12 cellular contexts compared by ENCODE assay signal in the genomic region with DNA sequence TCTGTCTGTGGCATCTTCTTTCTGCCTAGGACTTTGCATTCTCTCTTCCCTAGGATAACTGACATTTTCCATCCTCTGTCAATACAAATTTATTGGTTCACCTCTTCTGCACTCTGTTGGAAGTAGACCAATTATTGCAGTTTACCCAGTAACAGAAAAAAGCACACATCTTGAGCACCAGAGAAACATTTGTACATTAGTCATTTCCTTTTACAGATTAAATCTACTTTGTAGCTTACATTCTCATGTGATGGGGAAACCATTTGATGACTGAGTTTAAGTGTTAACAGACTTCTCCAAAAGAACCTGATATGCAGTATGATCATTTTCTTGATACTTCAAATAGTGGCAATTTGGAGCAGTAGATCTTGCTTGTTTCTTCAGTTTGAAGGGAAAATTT.
A peak's percentile ranks its signal among the peaks of the same experiment; 100 is the strongest.
DNase-seq lines count a peak whose midpoint lies in the region; ATAC-seq and TF ChIP-seq lines count a peak whose summit lies in the region.
"Had no signal": no experiment of that assay in that cellular context is flagged by ENCODE, and none has a peak within 500 bp of the region (broad histone marks: within the 10 kb centered on the region; RNA-seq: fewer than 3 reads in every experiment).

No MANE protein-coding gene starts in this region.

- H3K4me3 Mint-ChIP-seq in activated T-cell treated with anti-CD3 and anti-CD28 coated beads, Interleukin-2, amount 50 U/mL, for 24 hours: no peak overlapping the region

- H3K27me3 ChIP-seq in brain microvascular endothelial cell (replicated peaks): no peaks in the 10 kb centered on the region
- H3K27me3 ChIP-seq: colonic mucosa, esophagus squamous epithelium had no signal

- H3K27me3 Mint-ChIP-seq in activated T-cell treated with anti-CD3 and anti-CD28 coated beads, Interleukin-2, amount 50 U/mL, for 24 hours: no peaks in the 10 kb centered on the region

- no peaks in the 10 kb centered on the region for H3K36me3 Mint-ChIP-seq in activated T-cell treated with anti-CD3 and anti-CD28 coated beads, Interleukin-2, amount 50 U/mL, for 24 hours (ENCODE audit: low read depth)

- no peak overlapping the region for H3K4me3 ChIP-seq in brain microvascular endothelial cell (ENCODE audit: low read depth, low read length)
- H3K4me3 ChIP-seq: colonic mucosa had no signal

- no peak overlapping the region for H3K27ac ChIP-seq in brain microvascular endothelial cell
- H3K27ac ChIP-seq: colonic mucosa had no signal

- DNase-seq in Kasumi-1 (lab: John Stamatoyannopoulos, UW) (peak; percentile 38 to 59), brain microvascular endothelial cell (peak; percentile 7), non-pigmented ciliary epithelial cell (ENCODE audit: low read depth) (peak; percentile 23), left colon (no peak), NCI-H2171 (lab: John Stamatoyannopoulos, UW) (no peak)
- no peak for DNase-seq in activated T-cell treated with anti-CD3 and anti-CD28 coated beads, Interleukin-2, amount 50 U/mL, for 24 hours
- DNase-seq: colonic mucosa, esophagus squamous epithelium, NCI-H1105, NCI-H226, small intestine had no signal

- peaks cover 5% of the 10 kb centered on the region for H3K4me1 Mint-ChIP-seq in activated T-cell treated with anti-CD3 and anti-CD28 coated beads, Interleukin-2, amount 50 U/mL, for 24 hours (ENCODE audit: low read depth)

- intact Hi-C loops in left colon (cut with DNase I, micrococcal nuclease): no loop called here

- TF ChIP-seq CTCF in brain microvascular endothelial cell (IDR thresholded peaks at IDR 0.05; ENCODE audit: low read depth, low read length, missing control alignments): no peak

- H3K9me3 Mint-ChIP-seq in activated T-cell treated with anti-CD3 and anti-CD28 coated beads, Interleukin-2, amount 50 U/mL, for 24 hours: peaks cover 3% of the 10 kb centered on the region

- no peak overlapping the region for H3K27ac Mint-ChIP-seq in activated T-cell treated with anti-CD3 and anti-CD28 coated beads, Interleukin-2, amount 50 U/mL, for 24 hours

- ATAC-seq in GM18511 (IDR thresholded peaks at IDR 0.05; ENCODE audit: unreplicated experiment): peak; percentile 7
- no peak for ATAC-seq in left colon

- in situ Hi-C loops in brain microvascular endothelial cell (cut with HindIII; ENCODE audit: low pct_ligation_motif_present, low sequenced_read_pairs): no loop called here

- no peaks in the 10 kb centered on the region for H3K36me3 ChIP-seq in brain microvascular endothelial cell (replicated peaks)
- H3K36me3 ChIP-seq: colonic mucosa, esophagus squamous epithelium had no signal

Comparison
In these comparisons a context has a peak if more than half of its experiments do, and no peak if none do; other contexts are left out.
1. DNase-seq: peak in Kasumi-1 (2 of 2), brain microvascular endothelial cell (single experiment) and non-pigmented ciliary epithelial cell (single experiment); none in left colon (0 of 2), NCI-H2171 (single experiment) and activated T-cell treated with anti-CD3 and anti-CD28 coated beads, Interleukin-2, amount 50 U/mL, for 24 hours (single experiment).